13 cellular contexts compared by ENCODE assay signal in genomic region chr12:47752552-47752951, GRCh38. TPM values are rescaled to one million over a fixed set of nuclear protein-coding genes. Genes with fewer than 3 reads are reported as not detected.
DNase-seq lines count a peak whose midpoint lies in the region; ATAC-seq, FAIRE-seq and TF ChIP-seq lines count a peak whose summit lies in the region.
"Had no signal": no experiment of that assay in that cellular context is flagged by ENCODE, and none has a peak within 500 bp of the region (broad histone marks: within the 10 kb centered on the region; RNA-seq: fewer than 3 reads in every experiment).

No MANE protein-coding gene starts in this region.

- H3K27ac ChIP-seq in HCT116 (ENCODE audit: low read depth, low read length) (no peak overlapping the region), astrocyte (ENCODE audit: low read depth, low read length) (no peak overlapping the region), temporal lobe (ENCODE audit: low read depth, low read length) (peak overlapping the region; percentile 87)

- FAIRE-seq in astrocyte (lab: Jason Lieb, UNC): no peak

- DNase-seq in HCT116 (ENCODE audit: low read depth, low spot score): no peak
- peak; percentile 39 for DNase-seq in astrocyte (ENCODE audit: low read depth)
- peak; percentile 48 for DNase-seq in iris pigment epithelial cell (ENCODE audit: low read depth)
- no peak for DNase-seq in SIG-M5 treated with dmso at 0.1 percent for 504 hours (lab: John Stamatoyannopoulos, UW; ENCODE audit: unreplicated experiment)
- DNase-seq in NCI-H446 treated with DMSO at 0.1 percent for 48 hours (lab: John Stamatoyannopoulos, UW): no peak
- DNase-seq in activated CD4-positive, alpha-beta T cell treated with anti-CD3 and anti-CD28 coated beads, Interleukin-2, amount 10 ng/mL, durations not matched to agents 24 days and 14 days: no peak
- no peak for DNase-seq in retina
- DNase-seq: activated CD8-positive, alpha-beta memory T cell treated with anti-CD3 and anti-CD28 coated beads, Interleukin-2, amount 50 U/mL, for 48 hours; central memory CD4-positive, alpha-beta T cell; naive B cell; stimulated activated CD4-positive, alpha-beta T cell treated with anti-CD3 and anti-CD28 coated beads, Interleukin-1b, Interleukin-23, amount 100 ng/mL, for 48 hours had no signal

- CTCF ChIA-PET in HCT116 (lab: Charles Lee): interaction anchor here (3.5 to 9.1 kb wide), 2 partner anchors 10 to 14 kb away, joined by 25 to 75 read pairs; no protein-coding TSS in a partner anchor

- H3K27me3 Mint-ChIP-seq in astrocyte (ENCODE audit: low read depth, unreplicated experiment): peaks cover 39% of the 10 kb centered on the region
- H3K27me3 Mint-ChIP-seq in activated CD4-positive, alpha-beta T cell treated with anti-CD3 and anti-CD28 coated beads, Interleukin-2, amount 10 ng/mL, durations not matched to agents 24 days and 14 days: peaks cover 3% of the 10 kb centered on the region
- H3K27me3 Mint-ChIP-seq: naive B cell had no signal

- peaks cover 32 to 42% of the 10 kb centered on the region in 2 experiments for H3K4me1 ChIP-seq in HCT116 (ENCODE audit: control insufficient read depth in 1 of 2, insufficient read depth in 2 of 2, low read length in 2 of 2)
- peaks cover 15% of the 10 kb centered on the region for H3K4me1 ChIP-seq in astrocyte (ENCODE audit: insufficient read depth, low read length)

- no peaks in the 10 kb centered on the region for H3K9me3 Mint-ChIP-seq in astrocyte (ENCODE audit: unreplicated experiment)
- H3K9me3 Mint-ChIP-seq in activated CD4-positive, alpha-beta T cell treated with anti-CD3 and anti-CD28 coated beads, Interleukin-2, amount 10 ng/mL, durations not matched to agents 24 days and 14 days: no peaks in the 10 kb centered on the region
- H3K9me3 Mint-ChIP-seq: naive B cell had no signal

- H3K9me3 ChIP-seq in HCT116 (ENCODE audit: control insufficient read depth in 1 of 2, insufficient read depth in 1 of 2, low read depth in 1 of 2, low read length in 2 of 2) (no peaks in the 10 kb centered on the region), astrocyte (ENCODE audit: insufficient read depth, low read depth, low read length) (no peaks in the 10 kb centered on the region)

- no peak overlapping the region for H3K27ac Mint-ChIP-seq in astrocyte (ENCODE audit: unreplicated experiment)
- no peak overlapping the region for H3K27ac Mint-ChIP-seq in activated CD4-positive, alpha-beta T cell treated with anti-CD3 and anti-CD28 coated beads, Interleukin-2, amount 10 ng/mL, durations not matched to agents 24 days and 14 days

- H4K20me1 ChIP-seq in HCT116 (ENCODE audit: insufficient read depth) (no peaks in the 10 kb centered on the region), astrocyte (ENCODE audit: insufficient read depth, low read length) (no peaks in the 10 kb centered on the region)

- BruUV-seq in HCT116 (replicated peaks; lab: Mats Ljungman, UMichigan): no TSS peak

- no peak overlapping the region for H2AFZ ChIP-seq in HCT116 (ENCODE audit: low read depth, low read length, poor library complexity, severe bottlenecking)
- no peak overlapping the region for H2AFZ ChIP-seq in astrocyte (ENCODE audit: low read depth, low read length)

- H3K9ac ChIP-seq in HCT116 (ENCODE audit: low read length) (peak overlapping the region; percentile 40), astrocyte (ENCODE audit: low read length) (no peak overlapping the region)

- H3K4me2 ChIP-seq in HCT116 (ENCODE audit: low read length): peak overlapping the region; percentile 85
- H3K4me2 ChIP-seq in astrocyte (ENCODE audit: low read length): no peak overlapping the region

- no peaks in the 10 kb centered on the region for H3K79me2 ChIP-seq in HCT116 (ENCODE audit: insufficient read depth, low read length)
- no peaks in the 10 kb centered on the region for H3K79me2 ChIP-seq in astrocyte (ENCODE audit: insufficient read depth, low read length)

- intact Hi-C loops in HCT116 (cut with micrococcal nuclease): no loop called here
- intact Hi-C loops in activated CD4-positive, alpha-beta T cell treated with anti-CD3 and anti-CD28 coated beads, Interleukin-2, amount 10 ng/mL, durations not matched to agents 24 days and 14 days (cut with micrococcal nuclease): no loop called here

- no peaks in the 10 kb centered on the region for H3K9me2 ChIP-seq in HCT116 (ENCODE audit: insufficient read depth)

- TF ChIP-seq RAD21 in HCT116 (IDR thresholded peaks at IDR 0.05; ENCODE audit: low read depth): no peak

- POLR2A ChIA-PET in HCT116 (lab: Charles Lee): no interaction called here

- peaks cover 18% of the 10 kb centered on the region for H3K36me3 Mint-ChIP-seq in astrocyte (ENCODE audit: low read depth, unreplicated experiment)
- H3K36me3 Mint-ChIP-seq in activated CD4-positive, alpha-beta T cell treated with anti-CD3 and anti-CD28 coated beads, Interleukin-2, amount 10 ng/mL, durations not matched to agents 24 days and 14 days (ENCODE audit: low read depth): no peaks in the 10 kb centered on the region
- H3K36me3 Mint-ChIP-seq: naive B cell had no signal

- H3K36me3 ChIP-seq in HCT116 (ENCODE audit: control insufficient read depth in 1 of 2, insufficient read depth in 2 of 2, low read length in 2 of 2) (no peaks in the 10 kb centered on the region), astrocyte (ENCODE audit: insufficient read depth, low read length) (no peaks in the 10 kb centered on the region)

- no peak overlapping the region for H3K4me3 ChIP-seq in HCT116 (replicated peaks in 1 of 2; ENCODE audit: low read depth in 1 of 2, low read length in 2 of 2)
- H3K4me3 ChIP-seq in astrocyte (ENCODE audit: insufficient read depth, low read depth, low read length): no peak overlapping the region

- RAD21 ChIA-PET in HCT116 (lab: Charles Lee; ENCODE audit: low non-redundant PET in 1 of 2, low total read pairs in 2 of 2, uncharacterized antibody in 2 of 2, unreplicated experiment in 2 of 2): no interaction called here

- no peak for ATAC-seq in HCT116

- no peak overlapping the region for H3K4me3 Mint-ChIP-seq in astrocyte (ENCODE audit: unreplicated experiment)
- H3K4me3 Mint-ChIP-seq in activated CD4-positive, alpha-beta T cell treated with anti-CD3 and anti-CD28 coated beads, Interleukin-2, amount 10 ng/mL, durations not matched to agents 24 days and 14 days: no peak overlapping the region
- H3K4me3 Mint-ChIP-seq: naive B cell had no signal

- TF ChIP-seq CTCF in HCT116 (IDR thresholded peaks at IDR 0.05 in 2 of 3, conservative IDR thresholded peaks at IDR 0.05 in 1 of 3; ENCODE audit: borderline replicate concordance in 1 of 3, insufficient read depth in 1 of 3, low read depth in 2 of 3, low read length in 2 of 3) (no peak), astrocyte (IDR thresholded peaks at IDR 0.05; ENCODE audit: insufficient read depth, low read depth, low read length) (no peak)

- no peak for TF ChIP-seq POLR2A in HCT116 (IDR thresholded peaks at IDR 0.05; ENCODE audit: borderline replicate concordance, extremely low read depth, insufficient read depth, insufficient read length)

- H3K27me3 ChIP-seq in HCT116 (ENCODE audit: insufficient read depth, low read length) (no peaks in the 10 kb centered on the region), astrocyte (ENCODE audit: insufficient read depth, low read length) (no peaks in the 10 kb centered on the region)

- H3K4me1 Mint-ChIP-seq in astrocyte (ENCODE audit: low read depth, unreplicated experiment): peaks cover 20% of the 10 kb centered on the region
- peaks cover 35% of the 10 kb centered on the region for H3K4me1 Mint-ChIP-seq in activated CD4-positive, alpha-beta T cell treated with anti-CD3 and anti-CD28 coated beads, Interleukin-2, amount 10 ng/mL, durations not matched to agents 24 days and 14 days

TF ChIP-seq in HCT116, 20 proteins besides CTCF, POLR2A, EP300 and RAD21 (continues in another document):
- no peak for TF ChIP-seq SIN3A (IDR thresholded peaks at IDR 0.05; ENCODE audit: low read depth)
- no peak for TF ChIP-seq EGR1 (IDR thresholded peaks at IDR 0.05; ENCODE audit: low read depth)
- TF ChIP-seq CBX3 (IDR thresholded peaks at IDR 0.05; ENCODE audit: low read depth): no peak
- TF ChIP-seq POLR2AphosphoS5 (IDR thresholded peaks at IDR 0.05; ENCODE audit: low read depth, low read length): no peak
- TF ChIP-seq ATF3 (IDR thresholded peaks at IDR 0.05): no peak

RNA-seq across cellular contexts. Expression of gene RAPGEF3, which starts 6.1 kb away (rescaled TPM):
- total RNA-seq in HCT116 (2021; ENCODE audit: unreplicated experiment) (1.8 TPM), astrocyte (5.9 and 8.4 TPM in 2 replicates), temporal lobe (6.9 TPM)
- polyA plus RNA-seq in HCT116 (2012): 1.1 and 1.9 TPM in 2 replicates
- total RNA-seq in activated CD4-positive, alpha-beta T cell treated with anti-CD3 and anti-CD28 coated beads, Interleukin-2, amount 10 ng/mL, durations not matched to agents 24 days and 14 days: 3.6 and 4.5 TPM in 2 replicates

RNA-seq across cellular contexts. Expression of gene SLC48A1, which starts 20.5 kb away (rescaled TPM):
- 20.0 TPM for total RNA-seq in HCT116 (2021; ENCODE audit: unreplicated experiment)
- 12.2 and 15.7 TPM in 2 replicates for polyA plus RNA-seq in HCT116 (2012)
- total RNA-seq in astrocyte: 17.7 and 23.8 TPM in 2 replicates
- 7.4 TPM for total RNA-seq in temporal lobe
- 10.7 and 12.3 TPM in 2 replicates for total RNA-seq in activated CD4-positive, alpha-beta T cell treated with anti-CD3 and anti-CD28 coated beads, Interleukin-2, amount 10 ng/mL, durations not matched to agents 24 days and 14 days

RNA-seq across cellular contexts. Expression of gene ENDOU, which starts 27.3 kb away (rescaled TPM):
- total RNA-seq in HCT116 (2021; ENCODE audit: unreplicated experiment): not detected
- polyA plus RNA-seq in HCT116 (2012): 0.08 TPM in 1 of 2 replicates, not detected in the other
- not detected in 2 replicates for total RNA-seq in astrocyte
- not detected for total RNA-seq in temporal lobe
- 0.09 TPM in 1 of 2 replicates, not detected in the other for total RNA-seq in activated CD4-positive, alpha-beta T cell treated with anti-CD3 and anti-CD28 coated beads, Interleukin-2, amount 10 ng/mL, durations not matched to agents 24 days and 14 days
- total RNA-seq: T-helper 2 cell treated with Interferon-gamma antibody and Interleukin-4, amounts not matched to agents 100 ng/mL and 5 ng/mL, for 36 hours had no signal

RNA-seq across cellular contexts. Expression of gene RPAP3, which starts 46.7 kb away (rescaled TPM):
- total RNA-seq in HCT116 (2021; ENCODE audit: unreplicated experiment) (48.3 TPM), astrocyte (36.2 and 39.2 TPM in 2 replicates), temporal lobe (19.7 TPM)
- 8.1 and 12.7 TPM in 2 replicates for polyA plus RNA-seq in HCT116 (2012)
- 63.4 and 67.3 TPM in 2 replicates for total RNA-seq in activated CD4-positive, alpha-beta T cell treated with anti-CD3 and anti-CD28 coated beads, Interleukin-2, amount 10 ng/mL, durations not matched to agents 24 days and 14 days

Comparison
In these comparisons a context has a peak if more than half of its experiments do, and no peak if none do; other contexts are left out.
1. DNase-seq: peak in astrocyte (single experiment) and iris pigment epithelial cell (single experiment); none in HCT116 (single experiment), SIG-M5 treated with dmso at 0.1 percent for 504 hours (single experiment), NCI-H446 treated with DMSO at 0.1 percent for 48 hours (single experiment), activated CD4-positive, alpha-beta T cell treated with anti-CD3 and anti-CD28 coated beads, Interleukin-2, amount 10 ng/mL, durations not matched to agents 24 days and 14 days (single experiment) and retina (single experiment).